In genomic region chr1:50793521-50793920, GRCh38 we compare ENCODE assay signal across 24 cellular contexts.
"Had no signal": no experiment of that assay in that cellular context is flagged by ENCODE, and none has a peak within 500 bp of the region (broad histone marks: within the 10 kb centered on the region; RNA-seq: fewer than 3 reads in every experiment).

No MANE protein-coding gene starts in this region.

- H3K9me3 ChIP-seq: MG63, SK-N-SH had no signal

- H3K4me3 Mint-ChIP-seq: T-helper 17 cell had no signal

- H3K4me2 ChIP-seq: SK-N-SH had no signal

- H3K9ac ChIP-seq: SK-N-SH had no signal

- ATAC-seq: Panc1, PC-3, T-helper 17 cell had no signal

- H3K27ac ChIP-seq: HL-60, RWPE1 had no signal

- DNase-seq: KBM-7, MG63, NCI-H1092, NCI-H1105 treated with DMSO at 0.1 percent for 48 hours, NCI-H1417 treated with DMSO at 0.1 percent for 48 hours, NCI-H146, NCI-H1694 treated with DMSO at 0.1 percent for 48 hours, NCI-H1930, NCI-H2081, NCI-H2107, NCI-H2227 treated with DMSO at 0.1 percent for 48 hours, NCI-H524, NCI-H526 treated with DMSO at 0.1 percent for 48 hours, NCI-H748 treated with DMSO at 0.1 percent for 48 hours, PC-3, SHP77, SK-N-SH, SW 1271, T-helper 1 cell, T-helper 17 cell had no signal

- H3K27me3 Mint-ChIP-seq: T-helper 17 cell had no signal

- H3K4me3 ChIP-seq: MG63 had no signal

- H3K27ac Mint-ChIP-seq: T-helper 17 cell had no signal

- H3K27me3 ChIP-seq: MG63 had no signal

- FAIRE-seq: HTR-8/SVneo had no signal
